1 cellular context compared by ENCODE assay signal in genomic region chr3:197791120-197792018, GRCh38.
TF ChIP-seq lines count a peak whose summit lies in the region.

Gene LRCH3 (plus strand): TSS chr3:197791254. CDS start chr3:197791279, 25 bp downstream.

TF ChIP-seq in HepG2, 621 proteins besides CTCF, POLR2A, EP300 and RAD21 (continued from another document and continues in another):
- TF ChIP-seq MLXIP (CRISPR knock-in tag; IDR thresholded peaks at IDR 0.05; ENCODE audit: borderline replicate concordance) (no peak), RNF2 (conservative IDR thresholded peaks at IDR 0.05; ENCODE audit: low read depth) (no peak), PCBP2 (optimal IDR thresholded peaks at IDR 0.05; ENCODE audit: low read depth, low read length, poor library complexity, severe bottlenecking) (no peak), TCF12 (IDR thresholded peaks at IDR 0.05) (no peak), TCF12 (CRISPR knock-in tag; IDR thresholded peaks at IDR 0.05) (no peak), ZNF331 (CRISPR knock-in tag; IDR thresholded peaks at IDR 0.05) (peak; percentile 87), STAT5B (CRISPR knock-in tag; IDR thresholded peaks at IDR 0.05) (no peak), TBP (CRISPR knock-in tag; IDR thresholded peaks at IDR 0.05) (peak; percentile 60; the same call in 1 of the 2 replicates), FOXK2 (IDR thresholded peaks at IDR 0.05) (no peak), ZNF432 (CRISPR knock-in tag; IDR thresholded peaks at IDR 0.05; ENCODE audit: borderline replicate concordance) (no peak), CHCHD3 (CRISPR knock-in tag; IDR thresholded peaks at IDR 0.05) (peak; percentile 88; the same call in 1 of the 2 replicates), MXD1 (CRISPR knock-in tag; IDR thresholded peaks at IDR 0.05) (peak; percentile 78; the same call in 1 of the 2 replicates), NFAT5 (CRISPR knock-in tag; IDR thresholded peaks at IDR 0.05) (peak; percentile 79; the same call in 1 of the 2 replicates), ZNF652 (CRISPR knock-in tag; IDR thresholded peaks at IDR 0.05; ENCODE audit: borderline replicate concordance, low read depth) (no peak), MED8 (CRISPR knock-in tag; IDR thresholded peaks at IDR 0.05; ENCODE audit: insufficient replicate concordance) (peak; percentile 62), SNAPC4 (CRISPR knock-in tag; IDR thresholded peaks at IDR 0.05) (no peak), HINFP (CRISPR knock-in tag; IDR thresholded peaks at IDR 0.05; ENCODE audit: low read depth) (peak; percentile 81; the same call in 1 of the 2 replicates), SOX5 (CRISPR knock-in tag; IDR thresholded peaks at IDR 0.05; ENCODE audit: borderline replicate concordance) (peak; percentile 27; the same call in 1 of the 2 replicates), SNRNP70 (IDR thresholded peaks at IDR 0.05; ENCODE audit: low read depth, low read length) (no peak), ARNT (IDR thresholded peaks at IDR 0.05) (no peak), THAP8 (CRISPR knock-in tag; IDR thresholded peaks at IDR 0.05; ENCODE audit: borderline replicate concordance) (no peak), ZNF879 (CRISPR knock-in tag; IDR thresholded peaks at IDR 0.05) (peak; percentile 67; the same call in 1 of the 2 replicates), CEBPB (IDR thresholded peaks at IDR 0.05; ENCODE audit: borderline replicate concordance, low read depth, low read length) (no peak), FOXA1 (IDR thresholded peaks at IDR 0.05) (no peak), FOXA1 (CRISPR knock-in tag; IDR thresholded peaks at IDR 0.05) (no peak; the same call in 1 of the 2 replicates), SSRP1 (CRISPR knock-in tag; IDR thresholded peaks at IDR 0.05) (no peak; the same call in 1 of the 2 replicates), CSRNP1 (CRISPR knock-in tag; IDR thresholded peaks at IDR 0.05) (no peak), ETV5 (CRISPR knock-in tag; IDR thresholded peaks at IDR 0.05; ENCODE audit: borderline replicate concordance) (peak; percentile 85), ZNF558 (CRISPR knock-in tag; IDR thresholded peaks at IDR 0.05; ENCODE audit: borderline replicate concordance) (no peak), TERF1 (CRISPR knock-in tag; IDR thresholded peaks at IDR 0.05) (no peak), RERE (CRISPR knock-in tag; IDR thresholded peaks at IDR 0.05; ENCODE audit: low read depth) (no peak)
